9 cellular contexts compared by ENCODE assay signal in the genomic region with DNA sequence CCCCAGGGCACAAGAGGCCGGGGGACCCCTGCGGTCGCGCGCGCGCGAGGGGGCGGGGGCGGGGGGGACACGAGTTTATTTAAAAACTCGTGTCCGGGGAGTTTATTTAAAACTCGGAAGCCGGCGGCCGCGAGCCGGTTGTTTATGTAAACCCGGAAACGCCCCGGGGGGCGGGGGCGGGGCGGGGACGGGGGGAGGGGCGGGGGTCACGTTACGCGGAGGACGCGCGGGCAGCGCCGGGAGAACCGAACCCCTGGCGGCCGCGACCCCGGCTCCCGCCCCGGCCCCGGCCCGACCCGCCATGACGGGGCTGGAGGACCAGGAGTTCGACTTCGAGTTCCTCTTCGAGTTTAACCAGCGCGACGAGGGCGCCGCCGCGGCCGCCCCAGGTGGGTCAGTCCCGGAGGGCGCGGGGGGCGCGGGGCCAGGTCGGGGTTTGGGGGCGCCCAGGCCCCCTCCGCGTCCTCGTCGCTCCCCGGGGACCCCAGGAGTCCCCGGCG. TPM values are rescaled to one million over a fixed set of nuclear protein-coding genes. Genes with fewer than 3 reads are reported as not detected.
DNase-seq lines count a peak whose midpoint lies in the region; ATAC-seq and TF ChIP-seq lines count a peak whose summit lies in the region.
"Had no signal": no experiment of that assay in that cellular context is flagged by ENCODE, and none has a peak within 500 bp of the region (broad histone marks: within the 10 kb centered on the region; RNA-seq: fewer than 3 reads in every experiment).

No MANE protein-coding gene starts in this region.

- DNase-seq in activated T-cell treated with anti-CD3 and anti-CD28 coated beads, Interleukin-2, amount 50 U/mL, for 24 hours = peak; percentile 76
- DNase-seq in germinal center (ENCODE audit: low spot score) (peak; percentile 83), posterior vena cava (ENCODE audit: low spot score) (peak; percentile 92), pons (ENCODE audit: low spot score) (no peak)

- H3K27me3 Mint-ChIP-seq in activated T-cell treated with anti-CD3 and anti-CD28 coated beads, Interleukin-2, amount 50 U/mL, for 24 hours = no peaks in the 10 kb centered on the region
- H3K27me3 Mint-ChIP-seq: stimulated activated naive CD8-positive, alpha-beta T cell treated with anti-CD3 and anti-CD28 coated beads, Interleukin-15, Interleukin-2, amounts not matched to agents 100 ng/mL and 50 ng/mL, for 24 hours had no signal

- no peaks in the 10 kb centered on the region for H3K9me3 Mint-ChIP-seq in activated T-cell treated with anti-CD3 and anti-CD28 coated beads, Interleukin-2, amount 50 U/mL, for 24 hours
- H3K9me3 Mint-ChIP-seq: stimulated activated naive CD8-positive, alpha-beta T cell treated with anti-CD3 and anti-CD28 coated beads, Interleukin-15, Interleukin-2, amounts not matched to agents 100 ng/mL and 50 ng/mL, for 24 hours had no signal

- H3K36me3 ChIP-seq in KOPT-K1 (ENCODE audit: insufficient read depth, low read length) = no peaks in the 10 kb centered on the region

- H3K27ac ChIP-seq in KOPT-K1 (ENCODE audit: low read depth, low read length, poor library complexity, severe bottlenecking) = peak overlapping the region; percentile 76

- no peaks in the 10 kb centered on the region for H3K9me3 ChIP-seq in KOPT-K1 (ENCODE audit: insufficient read depth, low read length, poor library complexity, severe bottlenecking)

- peaks cover 68% of the 10 kb centered on the region for H3K36me3 Mint-ChIP-seq in activated T-cell treated with anti-CD3 and anti-CD28 coated beads, Interleukin-2, amount 50 U/mL, for 24 hours (ENCODE audit: low read depth)

- H3K4me3 Mint-ChIP-seq in activated T-cell treated with anti-CD3 and anti-CD28 coated beads, Interleukin-2, amount 50 U/mL, for 24 hours = peak overlapping the region; percentile 81

- H3K4me1 Mint-ChIP-seq in activated T-cell treated with anti-CD3 and anti-CD28 coated beads, Interleukin-2, amount 50 U/mL, for 24 hours (ENCODE audit: low read depth) = peaks cover 61% of the 10 kb centered on the region

- H3K4me3 ChIP-seq in GM12875 (ENCODE audit: low read depth, low read length) = peak overlapping the region; percentile 70

- intact Hi-C loops in posterior vena cava (cut with DNase I) = loop anchor here (5.0 to 10.0 kb wide), 2 partner anchors 55 to 57 kb away; no protein-coding TSS in a partner anchor

- no peak overlapping the region for H3K27ac Mint-ChIP-seq in activated T-cell treated with anti-CD3 and anti-CD28 coated beads, Interleukin-2, amount 50 U/mL, for 24 hours

- no peak for ATAC-seq in HG03097 (IDR thresholded peaks at IDR 0.05; ENCODE audit: low FRiP score, unreplicated experiment)
- no peak for ATAC-seq in GM19328 (IDR thresholded peaks at IDR 0.05; ENCODE audit: unreplicated experiment)

- TF ChIP-seq CTCF in GM12875 (IDR thresholded peaks at IDR 0.05; ENCODE audit: borderline replicate concordance, insufficient read depth, low read depth, low read length) = no peak

RNA-seq across cellular contexts. Expression of a gene that starts 4.4 kb away (rescaled TPM):
- total RNA-seq in posterior vena cava = 10 to 100 TPM; 23.9 to 26.9 TPM
